Comparison of ENCODE assay signal across 27 cellular contexts in the genomic region with DNA sequence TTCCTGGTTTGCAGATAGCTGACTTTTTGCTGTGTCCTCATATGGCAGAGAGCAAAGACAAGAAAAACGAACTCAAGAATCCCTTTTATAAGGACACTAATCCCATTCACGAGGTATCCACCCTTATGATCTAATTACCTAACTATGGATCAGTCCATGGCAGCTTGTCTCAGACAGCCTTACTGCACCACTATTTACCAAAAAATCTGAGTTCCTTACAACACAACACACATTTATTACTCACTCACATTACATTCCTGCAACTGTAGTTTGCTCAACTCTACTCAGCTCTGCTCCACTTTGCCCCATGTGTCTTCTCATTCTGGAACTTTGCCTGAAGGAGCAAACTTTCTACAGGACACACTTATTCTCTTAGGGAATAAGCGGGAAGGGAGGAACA. TPM values are rescaled to one million over a fixed set of nuclear protein-coding genes. Genes with fewer than 3 reads are reported as not detected.
DNase-seq lines count a peak whose midpoint lies in the region; TF ChIP-seq lines count a peak whose summit lies in the region.
"Had no signal": no experiment of that assay in that cellular context is flagged by ENCODE, and none has a peak within 500 bp of the region (broad histone marks: within the 10 kb centered on the region; RNA-seq: fewer than 3 reads in every experiment).

No MANE protein-coding gene starts in this region.

- no peaks in the 10 kb centered on the region for H3K79me1 ChIP-seq in trophoblast cell (ENCODE audit: low read length)

- H3K9ac ChIP-seq in trophoblast cell (ENCODE audit: low read length), result no peak overlapping the region
- H3K9ac ChIP-seq: KMS-11, neural progenitor cell had no signal

- no peak overlapping the region for H2BK120ac ChIP-seq in trophoblast cell (ENCODE audit: insufficient read depth, low read length, poor library complexity)

- H3K23ac ChIP-seq in trophoblast cell (ENCODE audit: low read length), result no peak overlapping the region

- no peaks in the 10 kb centered on the region for H3K9me3 ChIP-seq in trophoblast cell (ENCODE audit: insufficient read depth, low read depth, low read length)
- no peaks in the 10 kb centered on the region for H3K9me3 ChIP-seq in stomach
- H3K9me3 ChIP-seq: Caco-2, psoas muscle, thoracic aorta, uterus had no signal

- H4K91ac ChIP-seq in trophoblast cell (ENCODE audit: low read depth, low read length), result no peak overlapping the region

- TF ChIP-seq CTCF in fibroblast of mammary gland (conservative IDR thresholded peaks at IDR 0.05; ENCODE audit: control insufficient read depth, insufficient read depth, low read depth, low read length) (no peak), stomach (IDR thresholded peaks at IDR 0.05) (no peak)

- peak; percentile 51 for DNase-seq in HT1080 (ENCODE audit: low read depth)
- DNase-seq in amniotic epithelial cell (ENCODE audit: low read depth), result peak; percentile 70
- peak; percentile 85 for DNase-seq in fibroblast of mammary gland (ENCODE audit: low read depth)
- DNase-seq in trophoblast cell, result peak; percentile 35 to 62
- DNase-seq in stomach, result no peak
- DNase-seq in nucleus accumbens (lab: John Stamatoyannopoulos, UW), result no peak
- no peak for DNase-seq in DMS53 (lab: John Stamatoyannopoulos, UW)
- DNase-seq in iPS-NIHi11 (ENCODE audit: low spot score), result no peak
- DNase-seq: activated CD4-positive, alpha-beta T cell treated with anti-CD3 and anti-CD28 coated beads for 36 hours; activated CD8-positive, alpha-beta T cell treated with anti-CD3 and anti-CD28 coated beads, Interleukin-2, amount 10 ng/mL, durations not matched to agents 7 days and 5 days; activated effector memory CD4-positive, alpha-beta T cell treated with Interleukin-2 at 50 U/mL for 16 hours; activated naive CD8-positive, alpha-beta T cell treated with anti-CD3 and anti-CD28 coated beads, Interleukin-2, amount 10 ng/mL, durations not matched to agents 7 days and 5 days; Caco-2; DMS79 treated with DMSO at 0.1 percent for 48 hours; head of caudate nucleus; NCI-H1436 treated with DMSO at 0.1 percent for 48 hours; NCI-H510A treated with DMSO at 0.1 percent for 48 hours; PC-9; psoas muscle; Right ventricle myocardium superior; stimulated activated naive CD8-positive, alpha-beta T cell treated with anti-CD3 and anti-CD28 coated beads, Interleukin-15, Interleukin-2, amounts not matched to agents 100 U/mL and 50 U/mL, for 24 hours; uterus had no signal

- no peak overlapping the region for H4K8ac ChIP-seq in trophoblast cell (ENCODE audit: low read depth, low read length)

- no peak for TF ChIP-seq EP300 in stomach (IDR thresholded peaks at IDR 0.05)

- no peak overlapping the region for H2AFZ ChIP-seq in trophoblast cell (ENCODE audit: insufficient read depth, low read length, poor library complexity)
- H2AFZ ChIP-seq: neural progenitor cell, PC-9 had no signal

- H3K14ac ChIP-seq in trophoblast cell (ENCODE audit: low read length), result no peak overlapping the region

- no peaks in the 10 kb centered on the region for H3K79me2 ChIP-seq in trophoblast cell (ENCODE audit: control insufficient read depth, insufficient read depth, low read length, poor library complexity)

- no peak overlapping the region for H3K4me2 ChIP-seq in trophoblast cell (ENCODE audit: low read length)
- H3K4me2 ChIP-seq: KMS-11, neural progenitor cell, PC-9 had no signal

- H3K4me1 ChIP-seq in trophoblast cell (ENCODE audit: control insufficient read depth in 1 of 2, insufficient read depth in 2 of 2, low read length in 2 of 2) (no peaks in the 10 kb centered on the region), stomach (no peaks in the 10 kb centered on the region)
- H3K4me1 ChIP-seq: Caco-2, neural progenitor cell, psoas muscle, uterus had no signal

- TF ChIP-seq POLR2A in stomach (IDR thresholded peaks at IDR 0.05), result no peak

- H3K27ac ChIP-seq in trophoblast cell (ENCODE audit: low read depth, low read length), result no peak overlapping the region
- H3K27ac ChIP-seq in stomach, result no peak overlapping the region
- H3K27ac ChIP-seq: C4-2B, KMS-11, neural progenitor cell, PC-9, psoas muscle, thoracic aorta, uterus had no signal

- H2BK5ac ChIP-seq in trophoblast cell (ENCODE audit: low read depth, low read length, poor library complexity), result no peak overlapping the region

- H3K4me3 ChIP-seq in fibroblast of mammary gland (ENCODE audit: control insufficient read depth, low read depth, low read length) (no peak overlapping the region), trophoblast cell (ENCODE audit: low read depth, low read length) (no peak overlapping the region), stomach (no peak overlapping the region)
- H3K4me3 ChIP-seq: neural progenitor cell, PC-9, psoas muscle, thoracic aorta, uterus had no signal

- no peak overlapping the region for H4K12ac ChIP-seq in trophoblast cell (ENCODE audit: low read depth, low read length)

- no peak overlapping the region for H2AK5ac ChIP-seq in trophoblast cell (ENCODE audit: low read length)

- intact Hi-C loops in stomach (cut with DNase I; ENCODE audit: low total_unique reads), result no loop called here

- H3K4ac ChIP-seq in trophoblast cell (ENCODE audit: low read depth, low read length), result no peak overlapping the region

- H3K36me3 ChIP-seq in trophoblast cell (ENCODE audit: control insufficient read depth in 1 of 2, insufficient read depth in 2 of 2, low read length in 2 of 2), result no peaks in the 10 kb centered on the region
- no peaks in the 10 kb centered on the region for H3K36me3 ChIP-seq in stomach
- H3K36me3 ChIP-seq: neural progenitor cell, thoracic aorta, uterus had no signal

- no CpG with 5 or more reads among the region's 3 CpGs for WGBS in trophoblast cell (ENCODE audit: extremely low coverage, insufficient coverage, insufficient read length)
- WGBS in stomach, 5 donors, result 64 to 76% (median 74%) methylated on average over 3 of the region's 3 CpGs

- H3K27me3 ChIP-seq in trophoblast cell (ENCODE audit: insufficient read depth, low read length) (no peaks in the 10 kb centered on the region), stomach (peaks cover 0 to 8% (median 0%) of the 10 kb centered on the region in 3 donors)
- H3K27me3 ChIP-seq: neural progenitor cell, uterus had no signal

- no peak overlapping the region for H2BK12ac ChIP-seq in trophoblast cell (ENCODE audit: low read length)

- no peak overlapping the region for H3K18ac ChIP-seq in trophoblast cell (ENCODE audit: low read length)

RNA-seq across cellular contexts. Expression of a gene that starts 10.1 kb away (rescaled TPM):
- total RNA-seq in HT1080 (2014; rRNA removed; shearing (Covaris generic)), result 24.5 and 26.6 TPM in 2 replicates
- polyA plus RNA-seq in HT1080 (2015; cell fraction: cytosol; rRNA removed), result 25.7 and 31.9 TPM in 2 replicates
- polyA plus RNA-seq in HT1080 (2015; cell fraction: nucleus; rRNA removed), result 61.5 and 65.6 TPM in 2 replicates
- 7.1 and 7.4 TPM in 2 replicates for polyA plus RNA-seq in trophoblast cell (2013)
- 1 to 10 TPM in 1 of 5 donors, not detected in 4; 2.6 TPM for total RNA-seq in stomach
- polyA plus RNA-seq in stomach, result 1 to 10 TPM in 1 of 3 donors, not detected in 2; 1.5 TPM
- total RNA-seq: activated CD8-positive, alpha-beta T cell treated with anti-CD3 and anti-CD28 coated beads, Interleukin-2, amount 10 ng/mL, durations not matched to agents 7 days and 5 days; activated naive CD8-positive, alpha-beta T cell treated with anti-CD3 and anti-CD28 coated beads, Interleukin-2, amount 10 ng/mL, durations not matched to agents 7 days and 5 days; Caco-2; chondrocyte; PC-9; Right ventricle myocardium superior had no signal

Comparison
In these comparisons a context has a peak if more than half of its experiments do, and no peak if none do; other contexts are left out.
1. DNase-seq: peak in HT1080 (single experiment), amniotic epithelial cell (single experiment), fibroblast of mammary gland (single experiment) and trophoblast cell (2 of 2); none in stomach (single experiment), nucleus accumbens (0 of 56), DMS53 (single experiment) and iPS-NIHi11 (single experiment).